5 cellular contexts compared by ENCODE assay signal in the genomic region with DNA sequence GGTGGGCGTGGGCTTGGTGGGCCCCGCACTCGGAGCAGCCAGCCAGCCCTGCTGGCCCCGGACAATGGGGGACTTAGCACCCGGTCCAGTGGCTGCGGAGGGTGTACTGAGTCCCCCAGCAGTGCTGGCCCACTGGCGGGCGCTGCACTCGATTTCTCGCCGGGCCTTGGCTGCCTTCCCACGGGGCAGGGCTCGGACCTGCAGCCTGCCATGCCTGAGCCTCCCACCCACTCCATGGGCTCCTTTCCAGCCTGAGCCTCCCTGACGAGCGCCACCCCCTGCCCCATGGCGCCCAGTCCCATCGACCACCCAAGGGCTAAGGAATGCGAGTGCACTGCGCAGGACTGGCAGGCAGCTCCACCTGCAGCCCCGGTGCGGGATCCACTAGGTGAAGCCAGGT.
DNase-seq lines count a peak whose midpoint lies in the region; ATAC-seq, FAIRE-seq and TF ChIP-seq lines count a peak whose summit lies in the region.
"Not testable (repeated sequence)": the region's sequence is repeated elsewhere in the genome, so short reads cannot be mapped to it uniquely, and the experiment has no call there.

No MANE protein-coding gene starts in this region.

- intact Hi-C loops in right cardiac atrium (cut with DNase I); kidney (cut with DNase I); spleen (cut with DNase I; ENCODE audit: low total_unique reads); testis (cut with DNase I; ENCODE audit: low total_unique reads): not testable (repeated sequence)

- not testable (repeated sequence) for H3K27me3 Mint-ChIP-seq in chondrocyte (ENCODE audit: low read depth)

- TF ChIP-seq POLR2A in spleen (IDR thresholded peaks at IDR 0.05); testis (IDR thresholded peaks at IDR 0.05): not testable (repeated sequence)

- DNase-seq in chondrocyte (ENCODE audit: low spot score) (peak; percentile 74), right cardiac atrium (peak in 2 of 3 donors; percentile 31 to 36), kidney (peak; percentile 57), spleen (peak; percentile 50)
- not testable (repeated sequence) for DNase-seq in testis

- not testable (repeated sequence) for H3K9me3 ChIP-seq in right cardiac atrium (ENCODE audit: control insufficient read depth, low read length); kidney (ENCODE audit: control insufficient read depth in 1 of 2, low read length in 2 of 2); testis
- peaks cover 0 to 24% (median 2%) of the 10 kb centered on the region in 8 donors for H3K9me3 ChIP-seq in spleen

- H3K4me1 ChIP-seq in right cardiac atrium (ENCODE audit: control insufficient read depth, insufficient read depth, low read length); kidney (ENCODE audit: control insufficient read depth in 1 of 2, insufficient read depth in 1 of 2, low read depth in 1 of 2, low read length in 2 of 2); spleen; testis: not testable (repeated sequence)

- not testable (repeated sequence) for H3K27me3 ChIP-seq in right cardiac atrium (ENCODE audit: control insufficient read depth, insufficient read depth); spleen (replicated peaks in 1 of 7); testis

- not testable (repeated sequence) for H3K27ac ChIP-seq in right cardiac atrium (ENCODE audit: low read length); kidney (ENCODE audit: low read depth in 2 of 2, low read length in 2 of 2); spleen; testis

- not testable (repeated sequence) for H3K4me1 Mint-ChIP-seq in chondrocyte (ENCODE audit: low read depth)

- H3K4me3 ChIP-seq in right cardiac atrium (ENCODE audit: low read length); kidney (ENCODE audit: low read length in 2 of 2); spleen: not testable (repeated sequence)
- H3K4me3 ChIP-seq in testis: peak overlapping the region; percentile 6 to 10

- not testable (repeated sequence) for H3K9ac ChIP-seq in kidney (ENCODE audit: low read length in 2 of 2)

- WGBS in right cardiac atrium: 95% methylated on average over 18 of the region's 21 CpGs
- 90 to 96% (median 94%) methylated on average over 19 to 21 of the region's 21 CpGs for WGBS in spleen, 5 donors
- WGBS in testis, 2 donors: 76 to 94% methylated on average over 13 to 15 of the region's 21 CpGs

- H3K9me3 Mint-ChIP-seq in chondrocyte (ENCODE audit: low read depth): peaks cover 39% of the 10 kb centered on the region

- H3K27ac Mint-ChIP-seq in chondrocyte (ENCODE audit: unreplicated experiment): not testable (repeated sequence)

- not testable (repeated sequence) for ATAC-seq in right cardiac atrium

- H3K36me3 ChIP-seq in kidney (ENCODE audit: control insufficient read depth in 1 of 2, insufficient read depth in 2 of 2, low read length in 2 of 2); spleen; testis (ENCODE audit: low read depth, missing control alignments): not testable (repeated sequence)

- not testable (repeated sequence) for H3K4me3 Mint-ChIP-seq in chondrocyte (ENCODE audit: unreplicated experiment)

- FAIRE-seq in kidney (lab: Jason Lieb, UNC): not testable (repeated sequence)

- TF ChIP-seq CTCF in chondrocyte (IDR thresholded peaks at IDR 0.05); kidney (IDR thresholded peaks at IDR 0.05; ENCODE audit: borderline replicate concordance, extremely low read depth, insufficient read depth); spleen (IDR thresholded peaks at IDR 0.05 in 8 of 11, conservative IDR thresholded peaks at IDR 0.05 in 3 of 11); testis (IDR thresholded peaks at IDR 0.05): not testable (repeated sequence)

- not testable (repeated sequence) for H3K36me3 Mint-ChIP-seq in chondrocyte (ENCODE audit: low read depth)
